Comparison of ENCODE assay signal across 21 cellular contexts in the genomic region with DNA sequence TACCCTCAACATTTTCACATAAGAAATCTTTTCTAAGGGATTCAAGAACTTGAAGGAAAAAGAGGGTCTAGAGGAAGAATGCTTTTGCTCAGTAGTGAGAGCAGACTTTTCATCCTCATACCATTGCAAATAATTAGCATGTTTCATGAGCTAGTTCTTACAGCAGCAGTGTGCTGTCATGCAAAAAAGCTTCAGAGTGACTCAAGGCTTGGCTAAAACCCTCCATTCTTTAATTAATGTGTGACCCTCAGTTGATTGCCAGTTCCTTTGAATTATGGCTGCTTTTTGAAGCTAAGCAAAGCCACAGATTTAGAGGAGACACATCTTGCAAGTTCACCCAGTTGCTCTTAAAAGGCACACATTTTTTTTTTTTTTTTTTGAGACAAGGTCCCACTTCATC. TPM values are rescaled to one million over a fixed set of nuclear protein-coding genes. Genes with fewer than 3 reads are reported as not detected.
A peak's percentile ranks its signal among the peaks of the same experiment; 100 is the strongest.
DNase-seq lines count a peak whose midpoint lies in the region; ATAC-seq, FAIRE-seq and TF ChIP-seq lines count a peak whose summit lies in the region.
"Had no signal": no experiment of that assay in that cellular context is flagged by ENCODE, and none has a peak within 500 bp of the region (broad histone marks: within the 10 kb centered on the region; RNA-seq: fewer than 3 reads in every experiment).

No MANE protein-coding gene starts in this region.

- no peak overlapping the region for H3K27ac ChIP-seq in CD4-positive, CD25-positive, alpha-beta regulatory T cell (ENCODE audit: insufficient read depth, low read length, poor library complexity, severe bottlenecking)
- H3K27ac ChIP-seq: brain microvascular endothelial cell had no signal

- H3K27me3 Mint-ChIP-seq in CD4-positive, CD25-positive, alpha-beta regulatory T cell = no peaks in the 10 kb centered on the region
- peaks cover 2% of the 10 kb centered on the region for H3K27me3 Mint-ChIP-seq in T-helper 2 cell treated with Interferon-gamma antibody and Interleukin-4, amounts not matched to agents 5 μg/mL and 100 μg/mL, for 36 hours (ENCODE audit: low read depth)
- H3K27me3 Mint-ChIP-seq: activated naive CD4-positive, alpha-beta T cell treated with anti-CD3 and anti-CD28 coated beads, Interleukin-2, amount 10 ng/mL, durations not matched to agents 7 days and 5 days; IgD-negative memory B cell had no signal

- H3K4me1 ChIP-seq in CD4-positive, CD25-positive, alpha-beta regulatory T cell (ENCODE audit: control insufficient read depth, insufficient read depth, low read length, poor library complexity, severe bottlenecking) = peaks cover 40% of the 10 kb centered on the region
- peaks cover 54% of the 10 kb centered on the region for H3K4me1 ChIP-seq in adipocyte (ENCODE audit: control insufficient read depth, insufficient read depth, low read length)

- no peak for TF ChIP-seq POLR2A in GM12891 (IDR thresholded peaks at IDR 0.05; ENCODE audit: low read depth, low read length)

- H3K36me3 Mint-ChIP-seq in CD4-positive, CD25-positive, alpha-beta regulatory T cell = no peaks in the 10 kb centered on the region
- H3K36me3 Mint-ChIP-seq in T-helper 2 cell treated with Interferon-gamma antibody and Interleukin-4, amounts not matched to agents 5 μg/mL and 100 μg/mL, for 36 hours (ENCODE audit: low read depth) = no peaks in the 10 kb centered on the region

- peak overlapping the region; percentile 24 for H3K9ac ChIP-seq in adipocyte (ENCODE audit: low read length)

- H3K9me3 ChIP-seq in CD4-positive, CD25-positive, alpha-beta regulatory T cell (ENCODE audit: control insufficient read depth in 2 of 2, low read length in 2 of 2) = no peaks in the 10 kb centered on the region
- H3K9me3 ChIP-seq in adipocyte (ENCODE audit: control insufficient read depth, low read length) = no peaks in the 10 kb centered on the region

- no peak overlapping the region for H3K4me3 Mint-ChIP-seq in CD4-positive, CD25-positive, alpha-beta regulatory T cell
- no peak overlapping the region for H3K4me3 Mint-ChIP-seq in T-helper 2 cell treated with Interferon-gamma antibody and Interleukin-4, amounts not matched to agents 5 μg/mL and 100 μg/mL, for 36 hours
- H3K4me3 Mint-ChIP-seq: activated naive CD4-positive, alpha-beta T cell treated with anti-CD3 and anti-CD28 coated beads, Interleukin-2, amount 10 ng/mL, durations not matched to agents 7 days and 5 days; IgD-negative memory B cell had no signal

- peak; percentile 65 for FAIRE-seq in GM12891 (lab: Jason Lieb, UNC)
- FAIRE-seq: G401.6, H54, small intestine had no signal

- H3K27ac Mint-ChIP-seq in CD4-positive, CD25-positive, alpha-beta regulatory T cell = peak overlapping the region; percentile 20 to 86 (median 83)
- no peak overlapping the region for H3K27ac Mint-ChIP-seq in T-helper 2 cell treated with Interferon-gamma antibody and Interleukin-4, amounts not matched to agents 5 μg/mL and 100 μg/mL, for 36 hours

- no peaks in the 10 kb centered on the region for H3K36me3 ChIP-seq in CD4-positive, CD25-positive, alpha-beta regulatory T cell (ENCODE audit: control insufficient read depth, insufficient read depth, low read length)
- H3K36me3 ChIP-seq in adipocyte (ENCODE audit: control insufficient read depth, insufficient read depth, low read length, severe bottlenecking) = no peaks in the 10 kb centered on the region
- H3K36me3 ChIP-seq: brain microvascular endothelial cell had no signal

- no peaks in the 10 kb centered on the region for H3K27me3 ChIP-seq in CD4-positive, CD25-positive, alpha-beta regulatory T cell (ENCODE audit: control insufficient read depth, insufficient read depth, low read length)
- H3K27me3 ChIP-seq in adipocyte (replicated peaks; ENCODE audit: control insufficient read depth, insufficient read depth, low read length) = no peaks in the 10 kb centered on the region
- H3K27me3 ChIP-seq: brain microvascular endothelial cell had no signal

- H3K9me3 Mint-ChIP-seq in CD4-positive, CD25-positive, alpha-beta regulatory T cell = no peaks in the 10 kb centered on the region
- no peaks in the 10 kb centered on the region for H3K9me3 Mint-ChIP-seq in T-helper 2 cell treated with Interferon-gamma antibody and Interleukin-4, amounts not matched to agents 5 μg/mL and 100 μg/mL, for 36 hours
- H3K9me3 Mint-ChIP-seq: activated naive CD4-positive, alpha-beta T cell treated with anti-CD3 and anti-CD28 coated beads, Interleukin-2, amount 10 ng/mL, durations not matched to agents 7 days and 5 days; IgD-negative memory B cell had no signal

- no peak for ATAC-seq in CD4-positive, CD25-positive, alpha-beta regulatory T cell (ENCODE audit: low read depth in 2 of 2)
- ATAC-seq in HG02970 (IDR thresholded peaks at IDR 0.05; ENCODE audit: low FRiP score, unreplicated experiment) (no peak), GM19035 (IDR thresholded peaks at IDR 0.05; ENCODE audit: unreplicated experiment) (no peak), HG03442 (IDR thresholded peaks at IDR 0.05; ENCODE audit: unreplicated experiment) (no peak)
- ATAC-seq: esophagus mucosa had no signal

- H3K4me1 Mint-ChIP-seq in CD4-positive, CD25-positive, alpha-beta regulatory T cell = peaks cover 6 to 71% (median 38%) of the 10 kb centered on the region in 4 donors
- H3K4me1 Mint-ChIP-seq in T-helper 2 cell treated with Interferon-gamma antibody and Interleukin-4, amounts not matched to agents 5 μg/mL and 100 μg/mL, for 36 hours (ENCODE audit: low read depth) = peaks cover 44% of the 10 kb centered on the region

- H3K4me3 ChIP-seq in CD4-positive, CD25-positive, alpha-beta regulatory T cell (ENCODE audit: low read depth, low read length) = no peak overlapping the region
- no peak overlapping the region for H3K4me3 ChIP-seq in adipocyte (ENCODE audit: low read length)
- H3K4me3 ChIP-seq: lung had no signal

- DNase-seq in CD4-positive, CD25-positive, alpha-beta regulatory T cell = no peak
- DNase-seq in GM12891 (ENCODE audit: insufficient read length, low spot score) (no peak), adipocyte (ENCODE audit: low read depth) (peak; percentile 28), left kidney (ENCODE audit: low read depth, low spot score) (peak; percentile 8)
- no peak for DNase-seq in T-helper 2 cell treated with Interferon-gamma antibody and Interleukin-4, amounts not matched to agents 5 μg/mL and 100 μg/mL, for 36 hours (ENCODE audit: low spot score)
- DNase-seq: activated CD4-positive, alpha-beta T cell treated with anti-CD3 and anti-CD28 coated beads, Interleukin-2, amount 50 U/mL, for 1 hour; activated naive CD4-positive, alpha-beta T cell treated with anti-CD3 and anti-CD28 coated beads, Interleukin-2, amount 10 ng/mL, durations not matched to agents 7 days and 5 days; activated T-cell treated with anti-CD3 and anti-CD28 coated beads for 4 hours; brain microvascular endothelial cell; NCI-H1930; small intestine; stimulated activated CD4-positive, alpha-beta T cell treated with anti-CD3 and anti-CD28 coated beads, Interleukin-4, amount 100 ng/mL, for 24 hours; SW 1271 had no signal

TF ChIP-seq in GM12891, 5 proteins besides CTCF, POLR2A, EP300 and RAD21:
- TF ChIP-seq TAF1 (IDR thresholded peaks at IDR 0.05; ENCODE audit: low read depth, low read length) = no peak
- TF ChIP-seq POLR2AphosphoS5 (IDR thresholded peaks at IDR 0.05; ENCODE audit: low read depth, low read length) = no peak
- TF ChIP-seq SPI1 (IDR thresholded peaks at IDR 0.05; ENCODE audit: low read depth, low read length) = no peak
- TF ChIP-seq POU2F2 (IDR thresholded peaks at IDR 0.05; ENCODE audit: low read depth, low read length) = no peak
- TF ChIP-seq PAX5 (IDR thresholded peaks at IDR 0.05; ENCODE audit: insufficient read depth, low read length, severe bottlenecking) = no peak

RNA-seq across cellular contexts. Expression of a gene that starts 36.6 kb away (rescaled TPM):
- total RNA-seq in CD4-positive, CD25-positive, alpha-beta regulatory T cell = 161 TPM
- polyA plus RNA-seq in CD4-positive, CD25-positive, alpha-beta regulatory T cell = 10 to 100 TPM; 19.2 to 33.3 (median 26.2) TPM
- polyA plus RNA-seq in GM12891 (2012; ENCODE audit: low read depth, missing spikeins) = 43.3 TPM

RNA-seq across cellular contexts. Expression of a gene that starts 48.6 kb away (rescaled TPM):
- 66.3 TPM for total RNA-seq in CD4-positive, CD25-positive, alpha-beta regulatory T cell
- 10 to 100 TPM; 13.3 to 27.4 (median 21.4) TPM for polyA plus RNA-seq in CD4-positive, CD25-positive, alpha-beta regulatory T cell
- polyA plus RNA-seq in GM12891 (2012; ENCODE audit: low read depth, missing spikeins) = 17.7 TPM

Comparison
In these comparisons a context has a peak if more than half of its experiments do, and no peak if none do; other contexts are left out.
1. DNase-seq: peak in adipocyte (single experiment) and left kidney (single experiment); none in CD4-positive, CD25-positive, alpha-beta regulatory T cell (0 of 3), GM12891 (single experiment) and T-helper 2 cell treated with Interferon-gamma antibody and Interleukin-4, amounts not matched to agents 5 μg/mL and 100 μg/mL, for 36 hours (single experiment).